ENCODE assay signal across 20 cellular contexts in the genomic region with DNA sequence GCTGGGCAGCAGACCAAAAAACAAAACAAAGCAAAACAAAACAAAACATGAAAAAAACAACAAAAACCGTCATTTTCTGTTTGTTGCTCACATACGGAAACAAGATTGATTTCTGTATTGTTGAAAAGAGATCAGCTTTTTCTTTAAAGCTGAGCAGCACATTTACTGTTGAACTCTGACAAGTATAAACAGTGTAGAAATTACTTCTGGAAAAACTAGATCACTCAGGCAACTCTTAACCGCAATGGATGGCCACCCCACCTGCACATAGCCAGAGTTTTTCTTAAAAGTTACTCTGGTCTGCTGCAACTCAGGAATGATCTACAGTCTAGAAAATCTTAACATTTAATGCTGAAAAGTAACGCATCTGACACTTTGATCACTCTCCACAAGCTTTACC.
DNase-seq lines count a peak whose midpoint lies in the region; ATAC-seq, FAIRE-seq and TF ChIP-seq lines count a peak whose summit lies in the region.
"Had no signal": no experiment of that assay in that cellular context is flagged by ENCODE, and none has a peak within 500 bp of the region (broad histone marks: within the 10 kb centered on the region; RNA-seq: fewer than 3 reads in every experiment).

No MANE protein-coding gene starts in this region.

- intact Hi-C loops in endothelial cell of umbilical vein (cut with micrococcal nuclease), result no loop called here

- H3K27me3 ChIP-seq in endothelial cell of umbilical vein (ENCODE audit: control insufficient read depth in 2 of 2, insufficient read depth in 2 of 2, low read length in 2 of 2) (no peaks in the 10 kb centered on the region), tibial nerve (no peaks in the 10 kb centered on the region)

- H3K9me3 ChIP-seq in HEK293 (ENCODE audit: control insufficient read depth, insufficient read depth, low read depth, low read length) (no peaks in the 10 kb centered on the region), endothelial cell of umbilical vein (replicated peaks; ENCODE audit: control insufficient read depth, insufficient read depth, low read length) (no peaks in the 10 kb centered on the region), tibial nerve (no peaks in the 10 kb centered on the region)
- H3K9me3 ChIP-seq: BE2C, Caco-2, HAP-1 had no signal

- no peak overlapping the region for H3K4me2 ChIP-seq in endothelial cell of umbilical vein (ENCODE audit: insufficient read depth, low read length)

- 43 to 53% methylated on average over 4 of the region's 4 CpGs for WGBS in tibial nerve, 2 donors

- dilution Hi-C loops in endothelial cell of umbilical vein (cut with MboI; ENCODE audit: extremely low pct_ligation_motif_present, low sequenced_read_pairs), result no loop called here

- peaks cover 17% of the 10 kb centered on the region for H3K4me1 Mint-ChIP-seq in type B pancreatic cell (ENCODE audit: unreplicated experiment)
- H3K4me1 Mint-ChIP-seq: CD4-positive, CD25-positive, alpha-beta regulatory T cell; CD8-positive, alpha-beta memory T cell had no signal

- peak; percentile 46 for FAIRE-seq in endothelial cell of umbilical vein (lab: Jason Lieb, UNC)
- FAIRE-seq: A204.1, D721Med, HTR-8/SVneo had no signal

- H3K36me3 Mint-ChIP-seq in type B pancreatic cell, result peaks cover 9% of the 10 kb centered on the region
- H3K36me3 Mint-ChIP-seq: CD4-positive, CD25-positive, alpha-beta regulatory T cell; CD8-positive, alpha-beta memory T cell had no signal

- H2AFZ ChIP-seq in endothelial cell of umbilical vein (ENCODE audit: low read depth, low read length), result no peak overlapping the region
- H2AFZ ChIP-seq: GM23248 had no signal

- H3K4me1 ChIP-seq in HEK293 (ENCODE audit: control insufficient read depth, insufficient read depth, low read length) (no peaks in the 10 kb centered on the region), endothelial cell of umbilical vein (ENCODE audit: control insufficient read depth, extremely low read depth, insufficient read depth, low read length) (peaks cover 6% of the 10 kb centered on the region), tibial nerve (no peaks in the 10 kb centered on the region)
- H3K4me1 ChIP-seq: BE2C had no signal

- H3K9me1 ChIP-seq in endothelial cell of umbilical vein (replicated peaks; ENCODE audit: control insufficient read depth, extremely low read depth, insufficient read depth, low read length), result no peaks in the 10 kb centered on the region

- no peak overlapping the region for H3K27ac ChIP-seq in HEK293 (ENCODE audit: extremely low read depth, low read depth, low read length)
- H3K27ac ChIP-seq in angular gyrus (ENCODE audit: low read depth, low read length), result peak overlapping the region; percentile 54
- no peak overlapping the region for H3K27ac ChIP-seq in endothelial cell of umbilical vein (ENCODE audit: insufficient read depth, low read depth, low read length)
- H3K27ac ChIP-seq in tibial nerve, result no peak overlapping the region
- H3K27ac ChIP-seq: GM23248 had no signal

- no peak overlapping the region for H3K4me3 Mint-ChIP-seq in type B pancreatic cell
- H3K4me3 Mint-ChIP-seq: CD4-positive, CD25-positive, alpha-beta regulatory T cell; CD8-positive, alpha-beta memory T cell had no signal

- peak overlapping the region; percentile 70 for H3K27ac Mint-ChIP-seq in type B pancreatic cell
- H3K27ac Mint-ChIP-seq: CD4-positive, CD25-positive, alpha-beta regulatory T cell; CD8-positive, alpha-beta memory T cell had no signal

- H4K20me1 ChIP-seq in endothelial cell of umbilical vein (replicated peaks; ENCODE audit: control insufficient read depth, extremely low read depth, insufficient read depth, low read length), result no peaks in the 10 kb centered on the region

- no peak overlapping the region for H3K4me3 ChIP-seq in HEK293 (ENCODE audit: low read depth, low read length)
- H3K4me3 ChIP-seq in endothelial cell of umbilical vein (replicated peaks in 1 of 3; ENCODE audit: insufficient read depth in 1 of 3, low read depth in 1 of 3, low read length in 3 of 3), result no peak overlapping the region
- H3K4me3 ChIP-seq in tibial nerve, result no peak overlapping the region
- H3K4me3 ChIP-seq: GM23248, HAP-1 had no signal

- no peaks in the 10 kb centered on the region for H3K27me3 Mint-ChIP-seq in type B pancreatic cell

- BruUV-seq in endothelial cell of umbilical vein (replicated peaks; lab: Mats Ljungman, UMichigan), result no TSS peak

- no peak for ATAC-seq in GM18505 (IDR thresholded peaks at IDR 0.05; ENCODE audit: unreplicated experiment)

- CTCF ChIA-PET in HEK293 (lab: Yijun Ruan, JAX) (no interaction called here), endothelial cell of umbilical vein (lab: Charles Lee) (interaction anchor here (1.5 kb wide), 1 partner anchor 18 kb away, joined by 5 read pairs; no protein-coding TSS in a partner anchor)

- POLR2A ChIA-PET in HEK293 (lab: Yijun Ruan, JAX) (no interaction called here), endothelial cell of umbilical vein (lab: Charles Lee) (no interaction called here)

- TF ChIP-seq POLR2A in endothelial cell of umbilical vein (IDR thresholded peaks at IDR 0.05; ENCODE audit: low read depth, low read length), result no peak
- TF ChIP-seq POLR2A in tibial nerve (IDR thresholded peaks at IDR 0.05), result no peak
- no peak for TF ChIP-seq POLR2A in GM18505 (IDR thresholded peaks at IDR 0.05; ENCODE audit: borderline replicate concordance, extremely low read depth, insufficient read depth, insufficient read length)

- no peak for TF ChIP-seq EP300 in tibial nerve (IDR thresholded peaks at IDR 0.05)

- peak; percentile 17 for DNase-seq in endothelial cell of umbilical vein (ENCODE audit: low read depth, low spot score)
- no peak for DNase-seq in type B pancreatic cell (ENCODE audit: extremely low spot score, unreplicated experiment)
- DNase-seq in tibial nerve (ENCODE audit: low spot score in 2 of 2), result no peak
- no peak for DNase-seq in activated CD4-positive, alpha-beta T cell treated with anti-CD3 and anti-CD28 coated beads, Interleukin-2, amount 50 U/mL, for 1 hour
- DNase-seq: ACHN; BE2C; Caco-2; CD4-positive, CD25-positive, alpha-beta regulatory T cell; CD8-positive, alpha-beta memory T cell; GF-D8; GM23248; IMR-90; KBM-7 had no signal

- H3K36me3 ChIP-seq in HEK293 (ENCODE audit: control insufficient read depth in 2 of 2, insufficient read depth in 1 of 2, low read length in 2 of 2), result no peaks in the 10 kb centered on the region
- H3K36me3 ChIP-seq in endothelial cell of umbilical vein (ENCODE audit: control insufficient read depth in 2 of 2, extremely low read depth in 1 of 2, insufficient read depth in 2 of 2, low read length in 2 of 2), result no peaks in the 10 kb centered on the region
- no peaks in the 10 kb centered on the region for H3K36me3 ChIP-seq in tibial nerve
- H3K36me3 ChIP-seq: BE2C, HAP-1 had no signal

- H3K9me3 Mint-ChIP-seq in type B pancreatic cell, result no peaks in the 10 kb centered on the region

- H3K79me2 ChIP-seq in endothelial cell of umbilical vein (ENCODE audit: control insufficient read depth, insufficient read depth, low read length), result no peaks in the 10 kb centered on the region

- no peak for TF ChIP-seq CTCF in HEK293 (tag by site-specific recombination; IDR thresholded peaks at IDR 0.05)
- TF ChIP-seq CTCF in endothelial cell of umbilical vein (IDR thresholded peaks at IDR 0.05; ENCODE audit: extremely low read depth in 1 of 2, insufficient read depth in 1 of 2, low read depth in 1 of 2, low read length in 2 of 2), result no peak
- no peak for TF ChIP-seq CTCF in type B pancreatic cell (conservative IDR thresholded peaks at IDR 0.05)
- TF ChIP-seq CTCF in tibial nerve (IDR thresholded peaks at IDR 0.05), result no peak

- H3K9ac ChIP-seq in endothelial cell of umbilical vein (replicated peaks; ENCODE audit: extremely low read depth, insufficient read depth, low read length), result no peak overlapping the region
- H3K9ac ChIP-seq: GM23248 had no signal

TF ChIP-seq in HEK293, 187 proteins besides CTCF, POLR2A, EP300 and RAD21:
- TF ChIP-seq GLI4 (tag by site-specific recombination; IDR thresholded peaks at IDR 0.05) (no peak), FEZF1 (tag by site-specific recombination; IDR thresholded peaks at IDR 0.05) (peak; percentile 34; the same call in 1 of the 2 replicates)

TF ChIP-seq in endothelial cell of umbilical vein, 7 proteins besides CTCF, POLR2A, EP300 and RAD21:
- TF ChIP-seq POLR2AphosphoS5 (IDR thresholded peaks at IDR 0.05; ENCODE audit: insufficient read depth, low read depth, low read length) (no peak), JUN (IDR thresholded peaks at IDR 0.05; ENCODE audit: borderline replicate concordance, insufficient read depth, insufficient read length, low read depth) (no peak), GATA2 (IDR thresholded peaks at IDR 0.05; ENCODE audit: insufficient read depth, insufficient read length, low read depth, low read length) (no peak), FOS (IDR thresholded peaks at IDR 0.05; ENCODE audit: borderline replicate concordance, insufficient read depth, low read length) (no peak), EZH2 (IDR thresholded peaks at IDR 0.05; ENCODE audit: borderline replicate concordance, low read depth, low read length, severe bottlenecking) (no peak), MYC (IDR thresholded peaks at IDR 0.05; ENCODE audit: low read depth, low read length) (no peak)
- TF ChIP-seq, protein P1, sequence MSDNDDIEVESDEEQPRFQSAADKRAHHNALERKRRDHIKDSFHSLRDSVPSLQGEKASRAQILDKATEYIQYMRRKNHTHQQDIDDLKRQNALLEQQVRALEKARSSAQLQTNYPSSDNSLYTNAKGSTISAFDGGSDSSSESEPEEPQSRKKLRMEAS (IDR thresholded peaks at IDR 0.05; ENCODE audit: insufficient read depth, insufficient read length), result no peak
